Comparison of ENCODE assay signal across 1 cellular context in the genomic region with DNA sequence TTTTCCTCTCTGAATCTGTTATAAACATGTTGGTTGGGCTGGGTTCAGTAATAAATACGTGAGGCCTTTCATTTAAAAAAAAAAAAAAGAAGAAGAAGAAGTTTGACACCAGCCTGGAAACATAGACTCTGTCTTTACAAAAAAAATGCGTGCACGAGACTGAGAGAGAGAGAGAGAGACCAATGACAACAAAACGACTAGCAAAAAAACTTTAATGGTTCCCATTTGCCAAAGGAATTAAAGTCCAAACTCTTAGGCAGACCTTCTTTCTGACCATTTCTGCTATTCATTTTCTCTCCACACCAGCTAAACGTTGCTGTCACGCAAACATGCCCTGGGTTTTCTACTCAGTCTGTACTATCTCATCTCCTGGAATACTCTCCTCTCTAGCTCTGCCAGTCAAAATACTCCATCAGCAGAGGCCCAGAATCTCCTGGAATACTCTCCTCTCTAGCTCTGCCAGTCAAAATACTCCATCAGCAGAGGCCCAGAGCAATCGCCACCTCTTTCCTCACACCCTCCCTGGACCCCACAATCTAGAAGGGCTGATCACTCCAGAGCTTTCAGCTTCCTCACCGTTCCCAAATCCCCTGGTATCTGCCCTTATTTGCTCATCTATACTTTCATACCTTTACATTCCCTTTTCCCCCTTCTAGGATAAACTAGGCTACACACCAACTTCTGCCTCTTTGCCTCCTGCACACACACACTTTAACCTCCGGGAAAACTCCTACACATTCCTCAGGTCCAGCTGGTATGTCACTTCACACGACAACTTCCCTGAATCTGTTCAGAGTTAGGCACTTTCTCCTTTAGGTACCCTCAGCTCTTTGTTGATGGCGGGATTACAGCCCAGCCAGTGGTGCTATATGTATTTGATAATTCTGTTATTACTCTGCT.
TF ChIP-seq lines count a peak whose summit lies in the region.

No MANE protein-coding gene starts in this region.

TF ChIP-seq in IMR-90, 13 proteins besides CTCF, POLR2A, EP300 and RAD21:
- TF ChIP-seq, protein P1, sequence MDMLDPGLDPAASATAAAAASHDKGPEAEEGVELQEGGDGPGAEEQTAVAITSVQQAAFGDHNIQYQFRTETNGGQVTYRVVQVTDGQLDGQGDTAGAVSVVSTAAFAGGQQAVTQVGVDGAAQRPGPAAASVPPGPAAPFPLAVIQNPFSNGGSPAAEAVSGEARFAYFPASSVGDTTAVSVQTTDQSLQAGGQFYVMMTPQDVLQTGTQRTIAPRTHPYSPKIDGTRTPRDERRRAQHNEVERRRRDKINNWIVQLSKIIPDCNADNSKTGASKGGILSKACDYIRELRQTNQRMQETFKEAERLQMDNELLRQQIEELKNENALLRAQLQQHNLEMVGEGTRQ (IDR thresholded peaks at IDR 0.05; ENCODE audit: low read depth, low read length) = no peak
- no peak for TF ChIP-seq CEBPB (IDR thresholded peaks at IDR 0.05; ENCODE audit: low read depth, low read length)
- TF ChIP-seq FOS (IDR thresholded peaks at IDR 0.05; ENCODE audit: low read depth, low read length) = no peak
- no peak for TF ChIP-seq SMC3 (IDR thresholded peaks at IDR 0.05; ENCODE audit: low read depth, low read length)
- TF ChIP-seq MAFK (IDR thresholded peaks at IDR 0.05; ENCODE audit: low read depth, low read length) = no peak
- no peak for TF ChIP-seq MXI1 (IDR thresholded peaks at IDR 0.05; ENCODE audit: borderline replicate concordance, low read depth, low read length)
